Comparison of ENCODE assay signal across 8 cellular contexts in the genomic region with DNA sequence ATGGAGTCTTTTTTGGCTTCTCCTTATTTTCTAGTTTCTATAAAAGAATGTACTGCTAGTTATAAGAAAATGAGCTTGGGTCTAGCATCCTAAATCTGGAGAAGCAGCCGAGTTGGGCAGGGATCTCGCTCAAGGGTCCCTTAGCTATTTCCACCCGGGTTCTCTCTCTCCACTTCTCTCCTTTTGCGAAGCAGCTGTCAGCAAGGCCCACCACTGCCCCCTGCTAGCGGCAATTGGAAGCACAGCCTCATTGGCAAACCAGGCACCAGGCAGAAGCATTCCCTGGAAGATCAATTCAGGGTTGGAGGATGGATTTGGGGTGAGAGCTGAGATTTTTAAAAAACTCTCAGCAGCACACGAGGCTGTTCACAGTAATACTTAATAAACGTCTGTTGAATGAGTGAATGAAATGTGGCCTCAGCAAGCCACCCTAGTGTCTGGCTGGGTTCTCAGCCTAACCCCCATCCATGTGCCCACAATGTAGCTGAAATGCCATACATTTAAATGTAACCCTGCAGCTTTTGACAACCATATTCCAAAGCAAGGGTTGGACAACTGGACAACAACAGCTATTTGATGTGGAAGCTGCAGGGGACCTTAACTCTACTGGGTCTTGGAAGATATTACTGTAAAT. TPM values are rescaled to one million over a fixed set of nuclear protein-coding genes. Genes with fewer than 3 reads are reported as not detected.
DNase-seq lines count a peak whose midpoint lies in the region; ATAC-seq and TF ChIP-seq lines count a peak whose summit lies in the region.

No MANE protein-coding gene starts in this region.

- H3K4me3 Mint-ChIP-seq in activated naive CD8-positive, alpha-beta T cell treated with anti-CD3 and anti-CD28 coated beads for 36 hours = no peak overlapping the region

- peaks cover 9% of the 10 kb centered on the region for H3K4me1 Mint-ChIP-seq in activated naive CD8-positive, alpha-beta T cell treated with anti-CD3 and anti-CD28 coated beads for 36 hours

- no peak for TF ChIP-seq POLR2A in heart left ventricle (IDR thresholded peaks at IDR 0.05)

- H3K4me3 ChIP-seq in heart left ventricle (no peak overlapping the region), psoas muscle (no peak overlapping the region), aorta (ENCODE audit: low read length in 2 of 2) (no peak overlapping the region)

- H3K9me3 Mint-ChIP-seq in activated naive CD8-positive, alpha-beta T cell treated with anti-CD3 and anti-CD28 coated beads for 36 hours = no peaks in the 10 kb centered on the region

- H3K27ac Mint-ChIP-seq in activated naive CD8-positive, alpha-beta T cell treated with anti-CD3 and anti-CD28 coated beads for 36 hours = no peak overlapping the region

- no peaks in the 10 kb centered on the region for H3K9me3 ChIP-seq in heart left ventricle
- no peaks in the 10 kb centered on the region for H3K9me3 ChIP-seq in psoas muscle
- no peaks in the 10 kb centered on the region for H3K9me3 ChIP-seq in aorta (ENCODE audit: control insufficient read depth, low read length)

- no peaks in the 10 kb centered on the region for H3K27me3 ChIP-seq in heart left ventricle
- no peaks in the 10 kb centered on the region for H3K27me3 ChIP-seq in psoas muscle (ENCODE audit: insufficient read depth in 3 of 3, low read length in 2 of 3)
- no peaks in the 10 kb centered on the region for H3K27me3 ChIP-seq in aorta (ENCODE audit: control insufficient read depth in 1 of 2, insufficient read depth in 2 of 2, low read length in 1 of 2)

- ATAC-seq in GM18498 (IDR thresholded peaks at IDR 0.05; ENCODE audit: unreplicated experiment) (peak; percentile 57), heart left ventricle (peak; percentile 23 to 77 (median 62)), psoas muscle (peak; percentile 79 to 86 (median 82)), aorta (ENCODE audit: low FRiP score) (peak; percentile 89)

- peaks cover 19% of the 10 kb centered on the region for H3K36me3 Mint-ChIP-seq in activated naive CD8-positive, alpha-beta T cell treated with anti-CD3 and anti-CD28 coated beads for 36 hours

- H3K36me3 ChIP-seq in heart left ventricle (peaks cover 4 to 98% (median 86%) of the 10 kb centered on the region in 9 donors), psoas muscle (ENCODE audit: insufficient read depth in 1 of 2, low read depth in 1 of 2) (peaks cover 6 to 84% of the 10 kb centered on the region in 2 donors), aorta (ENCODE audit: control insufficient read depth in 1 of 2, insufficient read depth in 2 of 2, low read length in 1 of 2) (no peaks in the 10 kb centered on the region)

- TF ChIP-seq CTCF in heart left ventricle (IDR thresholded peaks at IDR 0.05) (peak; percentile 87 to 99 (median 94)), psoas muscle (IDR thresholded peaks at IDR 0.05) (peak; percentile 97)

- no peaks in the 10 kb centered on the region for H3K27me3 Mint-ChIP-seq in activated naive CD8-positive, alpha-beta T cell treated with anti-CD3 and anti-CD28 coated beads for 36 hours

- H3K27ac ChIP-seq in heart left ventricle = peak overlapping the region in 1 of 12 donors; percentile 32
- peak overlapping the region; percentile 51 for H3K27ac ChIP-seq in psoas muscle
- H3K27ac ChIP-seq in aorta (ENCODE audit: low read depth in 1 of 2, low read length in 2 of 2) = no peak overlapping the region

- H3K4me1 ChIP-seq in heart left ventricle (peaks cover 0 to 20% (median 9%) of the 10 kb centered on the region in 12 donors), psoas muscle (peaks cover 20% of the 10 kb centered on the region), aorta (ENCODE audit: control insufficient read depth in 1 of 2, insufficient read depth in 2 of 2, low read length in 2 of 2) (no peaks in the 10 kb centered on the region)

- WGBS in heart left ventricle, 4 donors = 4 to 7% (median 6%) methylated on average over 7 of the region's 7 CpGs
- WGBS in psoas muscle, 3 donors = 2 to 9% (median 3%) methylated on average over 7 of the region's 7 CpGs
- 3 to 4% methylated on average over 7 of the region's 7 CpGs for WGBS in aorta, 2 donors

- DNase-seq in A172 (ENCODE audit: low spot score) = peak; percentile 49
- peak; percentile 59 for DNase-seq in LHCN-M2 (ENCODE audit: low read depth)
- peak; percentile 57 for DNase-seq in T follicular helper cell (ENCODE audit: low read depth)
- peak; percentile 67 for DNase-seq in activated naive CD8-positive, alpha-beta T cell treated with anti-CD3 and anti-CD28 coated beads for 36 hours
- DNase-seq in heart left ventricle = peak; percentile 71 to 84 (median 76)
- DNase-seq in psoas muscle = peak; percentile 75 to 88
- DNase-seq in aorta = peak; percentile 79 to 92

- intact Hi-C loops in heart left ventricle (cut with DNase I) (loop anchor here (1.0 to 5.0 kb wide), 6 partner anchors 63 to 113 kb away; no protein-coding TSS in a partner anchor), psoas muscle (cut with DNase I) (loop anchor here (1.0 to 5.0 kb wide), 4 partner anchors 63 to 113 kb away; no protein-coding TSS in a partner anchor), aorta (cut with DNase I) (loop anchor here (1.0 to 5.0 kb wide), 4 partner anchors 61 to 113 kb away; no protein-coding TSS in a partner anchor)

RNA-seq across cellular contexts. Expression of gene TNIP1, which starts 34.6 kb away (rescaled TPM):
- 125 and 132 TPM in 2 replicates for total RNA-seq in A172 (2014; rRNA removed; shearing (Covaris generic))
- total RNA-seq in LHCN-M2 (2014; rRNA removed) = 151 and 186 TPM in 2 replicates
- 248 TPM for polyA plus RNA-seq in LHCN-M2 (2012)
- total RNA-seq in activated naive CD8-positive, alpha-beta T cell treated with anti-CD3 and anti-CD28 coated beads for 36 hours = 100 to 1,000 TPM; 185 to 189 TPM
- total RNA-seq in heart left ventricle = 100 to 1,000 TPM in 8 of 9 donors, 10 to 100 TPM in 1; 86.0 to 180 (median 122) TPM
- polyA plus RNA-seq in heart left ventricle = 10 to 100 TPM; 97.1 to 97.6 TPM
- total RNA-seq in psoas muscle = 100 to 1,000 TPM; 114 to 218 (median 149) TPM
- 100 to 1,000 TPM in 2 of 3 donors, 10 to 100 TPM in 1; 55.5 to 167 (median 106) TPM for polyA plus RNA-seq in psoas muscle
- 100 to 1,000 TPM in 1 of 2 donors, 10 to 100 TPM in 1; 83.3 to 105 TPM for total RNA-seq in aorta
- 10 to 100 TPM; 63.3 to 80.3 TPM for polyA plus RNA-seq in aorta

RNA-seq across cellular contexts. Expression of gene ANXA6, which starts 42.2 kb away (rescaled TPM):
- total RNA-seq in A172 (2014; rRNA removed; shearing (Covaris generic)) = 424 and 507 TPM in 2 replicates
- total RNA-seq in LHCN-M2 (2014; rRNA removed) (777 and 795 TPM in 2 replicates), heart left ventricle (100 to 1,000 TPM; 179 to 287 (median 220) TPM), psoas muscle (100 to 1,000 TPM; 133 to 234 (median 154) TPM), aorta (100 to 1,000 TPM; 277 to 284 TPM)
- 870 TPM for polyA plus RNA-seq in LHCN-M2 (2012)
- total RNA-seq in activated naive CD8-positive, alpha-beta T cell treated with anti-CD3 and anti-CD28 coated beads for 36 hours = 100 to 1,000 TPM; 407 to 417 TPM
- polyA plus RNA-seq in heart left ventricle (100 to 1,000 TPM; 171 to 202 TPM), psoas muscle (100 to 1,000 TPM in 2 of 3 donors, 10 to 100 TPM in 1; 81.4 to 129 (median 112) TPM), aorta (100 to 1,000 TPM in 1 of 2 donors, 10 to 100 TPM in 1; 93.4 to 187 TPM)
